In genomic region chr4:4248885-4249203, GRCh38 we compare ENCODE assay signal across 8 cellular contexts. TPM values are rescaled to one million over a fixed set of nuclear protein-coding genes. Genes with fewer than 3 reads are reported as not detected.
DNase-seq lines count a peak whose midpoint lies in the region; ATAC-seq and TF ChIP-seq lines count a peak whose summit lies in the region.

No MANE protein-coding gene starts in this region.

- H3K27ac ChIP-seq in Panc1 (ENCODE audit: low read length) (peak overlapping the region; percentile 93), trophoblast cell (ENCODE audit: low read depth, low read length) (peak overlapping the region; percentile 79)

- H2BK120ac ChIP-seq in trophoblast cell (ENCODE audit: insufficient read depth, low read length, poor library complexity) = no peak overlapping the region

- H4K8ac ChIP-seq in trophoblast cell (ENCODE audit: low read depth, low read length) = peak overlapping the region; percentile 99

- H4K91ac ChIP-seq in trophoblast cell (ENCODE audit: low read depth, low read length) = peak overlapping the region; percentile 53

- CTCF ChIA-PET in Panc1 (lab: Charles Lee) = interaction anchor here (0.6 to 0.8 kb wide), 2 partner anchors 84 to 240 kb away, joined by 3 read pairs; no protein-coding TSS in a partner anchor

- peaks cover 8% of the 10 kb centered on the region for H3K79me1 ChIP-seq in trophoblast cell (ENCODE audit: low read length)

- H3K4me2 ChIP-seq in trophoblast cell (ENCODE audit: low read length) = peak overlapping the region; percentile 75

- H3K4ac ChIP-seq in trophoblast cell (ENCODE audit: low read depth, low read length) = peak overlapping the region; percentile 0

- ATAC-seq in Panc1 (no peak), HG03439 (IDR thresholded peaks at IDR 0.05; ENCODE audit: unreplicated experiment) (no peak)

- in situ Hi-C loops in Panc1 (cut with HindIII; ENCODE audit: low pct_unique_long_range_greater_than_20kb, low sequenced_read_pairs) = no loop called here

- H2BK5ac ChIP-seq in trophoblast cell (ENCODE audit: low read depth, low read length, poor library complexity) = no peak overlapping the region

- POLR2A ChIA-PET in Panc1 (lab: Charles Lee) = no interaction called here

- H3K18ac ChIP-seq in trophoblast cell (ENCODE audit: low read length) = no peak overlapping the region

- H3K9ac ChIP-seq in ES-I3 (ENCODE audit: low read depth, low read length) (peak overlapping the region; percentile 85), trophoblast cell (ENCODE audit: low read length) (no peak overlapping the region)

- H3K4me1 ChIP-seq in ES-I3 (ENCODE audit: insufficient read depth, low read length) (no peaks in the 10 kb centered on the region), Panc1 (ENCODE audit: control insufficient read depth, insufficient read depth, low read length) (peaks cover 10% of the 10 kb centered on the region), trophoblast cell (ENCODE audit: control insufficient read depth in 1 of 2, insufficient read depth in 2 of 2, low read length in 2 of 2) (peaks cover 3 to 8% of the 10 kb centered on the region in 2 experiments)

- H3K36me3 ChIP-seq in ES-I3 (ENCODE audit: insufficient read depth, low read length) (peaks cover 4% of the 10 kb centered on the region; the same call in 1 of the 2 replicates), Panc1 (ENCODE audit: control insufficient read depth, insufficient read depth, low read length) (peaks cover 6% of the 10 kb centered on the region; the same call in 1 of the 2 replicates), trophoblast cell (ENCODE audit: control insufficient read depth in 1 of 2, insufficient read depth in 2 of 2, low read length in 2 of 2) (peaks cover 8 to 15% of the 10 kb centered on the region in 2 experiments)

- intact Hi-C loops in Panc1 (cut with micrococcal nuclease; ENCODE audit: unreplicated experiment) = no loop called here

- TF ChIP-seq POLR2A in erythroblast (IDR thresholded peaks at IDR 0.05; ENCODE audit: low read length) = no peak

- peak overlapping the region; percentile 25 for H4K12ac ChIP-seq in trophoblast cell (ENCODE audit: low read depth, low read length)

- no peak overlapping the region for H3K23ac ChIP-seq in trophoblast cell (ENCODE audit: low read length)

- peaks cover 4% of the 10 kb centered on the region for H3K79me2 ChIP-seq in trophoblast cell (ENCODE audit: control insufficient read depth, insufficient read depth, low read length, poor library complexity)

- H3K4me3 ChIP-seq in Panc1 (ENCODE audit: low read depth in 2 of 2, low read length in 2 of 2) (peak overlapping the region; percentile 76 to 98), trophoblast cell (ENCODE audit: low read depth, low read length) (peak overlapping the region; percentile 91)

- H3K9me3 ChIP-seq in ES-I3 (ENCODE audit: control insufficient read depth, insufficient read depth, low read length) (no peaks in the 10 kb centered on the region), Panc1 (ENCODE audit: control insufficient read depth, insufficient read depth, low read depth, low read length) (no peaks in the 10 kb centered on the region), trophoblast cell (ENCODE audit: insufficient read depth, low read depth, low read length) (no peaks in the 10 kb centered on the region)

- WGBS in trophoblast cell (ENCODE audit: extremely low coverage, insufficient coverage, insufficient read length) = no CpG with 5 or more reads among the region's 10 CpGs

- peak overlapping the region; percentile 12 for H2AFZ ChIP-seq in trophoblast cell (ENCODE audit: insufficient read depth, low read length, poor library complexity)

- H3K27me3 ChIP-seq in Panc1 (ENCODE audit: control insufficient read depth, insufficient read depth, low read length) (no peaks in the 10 kb centered on the region), trophoblast cell (ENCODE audit: insufficient read depth, low read length) (no peaks in the 10 kb centered on the region)

- peak overlapping the region; percentile 21 for H3K14ac ChIP-seq in trophoblast cell (ENCODE audit: low read length)

- BruUV-seq in Panc1 (replicated peaks; lab: Mats Ljungman, UMichigan) = no TSS peak

- H2AK5ac ChIP-seq in trophoblast cell (ENCODE audit: low read length) = no peak overlapping the region

- no peak overlapping the region for H2BK12ac ChIP-seq in trophoblast cell (ENCODE audit: low read length)

- TF ChIP-seq CTCF in Panc1 (IDR thresholded peaks at IDR 0.05) = peak; percentile 5; the same call in 1 of the 2 replicates

- DNase-seq in Panc1 (ENCODE audit: low read depth, low spot score) = no peak
- peak; percentile 59 to 61 for DNase-seq in erythroblast (lab: John Stamatoyannopoulos, UW)
- no peak for DNase-seq in trophoblast cell
- DNase-seq in MV-4-11 (lab: John Stamatoyannopoulos, UW) = no peak
- no peak for DNase-seq in HuH-7 (ENCODE audit: low spot score)
- no peak for DNase-seq in C1 segment of cervical spinal cord (lab: John Stamatoyannopoulos, UW)

RNA-seq across cellular contexts. Expression of gene TMEM128, which starts 0.8 kb away (rescaled TPM):
- total RNA-seq in Panc1 (2021; ENCODE audit: unreplicated experiment) = 12.9 TPM
- 10.5 TPM for polyA plus RNA-seq in Panc1 (2012; ENCODE audit: insufficient read length)
- polyA plus RNA-seq in trophoblast cell (2013) = 13.7 and 14.5 TPM in 2 replicates

RNA-seq across cellular contexts. Expression of gene OTOP1, which starts 22.1 kb away (rescaled TPM):
- total RNA-seq in Panc1 (2021; ENCODE audit: unreplicated experiment) = not detected
- polyA plus RNA-seq in Panc1 (2012; ENCODE audit: insufficient read length) = not detected
- not detected in 2 replicates for polyA plus RNA-seq in trophoblast cell (2013)

RNA-seq across cellular contexts. Expression of gene LYAR, which starts 41.1 kb away (rescaled TPM):
- 24.3 TPM for total RNA-seq in Panc1 (2021; ENCODE audit: unreplicated experiment)
- polyA plus RNA-seq in Panc1 (2012; ENCODE audit: insufficient read length) = 18.9 TPM
- 28.2 and 29.5 TPM in 2 replicates for polyA plus RNA-seq in trophoblast cell (2013)

RNA-seq across cellular contexts. Expression of gene ZBTB49, which starts 41.2 kb away (rescaled TPM):
- 4.2 TPM for total RNA-seq in Panc1 (2021; ENCODE audit: unreplicated experiment)
- 2.3 TPM for polyA plus RNA-seq in Panc1 (2012; ENCODE audit: insufficient read length)
- 2.8 and 2.9 TPM in 2 replicates for polyA plus RNA-seq in trophoblast cell (2013)

Comparison
In these comparisons a context has a peak if more than half of its experiments do, and no peak if none do; other contexts are left out.
1. DNase-seq: peak in erythroblast (2 of 2); none in Panc1 (single experiment), trophoblast cell (0 of 2), MV-4-11 (single experiment), HuH-7 (single experiment) and C1 segment of cervical spinal cord (0 of 14).